12 cellular contexts compared by ENCODE assay signal in the genomic region with DNA sequence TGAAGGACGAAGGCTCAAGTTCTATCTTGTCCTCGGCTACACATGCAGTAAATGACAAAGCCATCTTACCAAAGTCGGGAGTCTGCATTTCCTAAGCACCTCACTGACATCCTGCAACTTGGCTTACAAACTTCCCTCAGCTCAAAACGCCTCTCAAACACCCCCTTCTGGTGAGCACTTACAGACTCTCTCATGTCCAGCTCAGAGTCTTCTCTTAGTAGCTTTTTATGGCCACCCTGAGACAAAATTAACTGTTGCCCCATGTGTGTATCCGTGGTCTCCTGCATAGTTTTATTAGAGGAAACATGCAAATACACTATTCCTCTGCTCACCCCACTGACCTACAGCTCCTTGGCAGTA.
DNase-seq lines count a peak whose midpoint lies in the region; ATAC-seq and TF ChIP-seq lines count a peak whose summit lies in the region.
"Had no signal": no experiment of that assay in that cellular context is flagged by ENCODE, and none has a peak within 500 bp of the region (broad histone marks: within the 10 kb centered on the region; RNA-seq: fewer than 3 reads in every experiment).

No MANE protein-coding gene starts in this region.

- H3K9ac ChIP-seq in colonic mucosa (ENCODE audit: low read depth in 2 of 2, low read length in 2 of 2): no peak overlapping the region

- H3K27ac ChIP-seq in colonic mucosa (no peak overlapping the region), esophagus muscularis mucosa (replicated peaks in 1 of 4) (no peak overlapping the region), adrenal gland (no peak overlapping the region)

- TF ChIP-seq POLR2A in esophagus muscularis mucosa (IDR thresholded peaks at IDR 0.05; ENCODE audit: low read depth) (no peak), adrenal gland (IDR thresholded peaks at IDR 0.05) (no peak)

- H3K4me1 ChIP-seq in HAP-1: no peaks in the 10 kb centered on the region
- H3K4me1 ChIP-seq in colonic mucosa: no peaks in the 10 kb centered on the region
- H3K4me1 ChIP-seq in esophagus muscularis mucosa: no peaks in the 10 kb centered on the region
- no peaks in the 10 kb centered on the region for H3K4me1 ChIP-seq in adrenal gland (replicated peaks in 1 of 2)

- intact Hi-C loops in colonic mucosa (cut with DNase I) (no loop called here), esophagus muscularis mucosa (cut with DNase I) (no loop called here), adrenal gland (cut with DNase I) (no loop called here)

- in situ Hi-C loops in HAP-1 (cut with MboI; ENCODE audit: low sequenced_read_pairs): no loop called here

- WGBS in esophagus muscularis mucosa: 36% methylated on average over 5 of the region's 5 CpGs
- WGBS in adrenal gland, 4 donors: 44 to 87% (median 61%) methylated on average over 5 of the region's 5 CpGs

- no peak overlapping the region for H3K4me3 ChIP-seq in HAP-1
- no peak overlapping the region for H3K4me3 ChIP-seq in colonic mucosa
- H3K4me3 ChIP-seq in esophagus muscularis mucosa: no peak overlapping the region
- H3K4me3 ChIP-seq in adrenal gland: no peak overlapping the region

- H3K9me3 ChIP-seq in HAP-1 (no peaks in the 10 kb centered on the region), colonic mucosa (no peaks in the 10 kb centered on the region), esophagus muscularis mucosa (no peaks in the 10 kb centered on the region), adrenal gland (replicated peaks in 1 of 3) (no peaks in the 10 kb centered on the region)

- H3K27me3 ChIP-seq in HAP-1 (ENCODE audit: low read depth) (no peaks in the 10 kb centered on the region), colonic mucosa (no peaks in the 10 kb centered on the region), esophagus muscularis mucosa (no peaks in the 10 kb centered on the region), adrenal gland (no peaks in the 10 kb centered on the region)

- TF ChIP-seq CTCF in colonic mucosa (IDR thresholded peaks at IDR 0.05): no peak
- TF ChIP-seq CTCF in esophagus muscularis mucosa (IDR thresholded peaks at IDR 0.05): no peak
- TF ChIP-seq CTCF in adrenal gland (IDR thresholded peaks at IDR 0.05): no peak

- peak; percentile 30 for DNase-seq in CMK (ENCODE audit: low read depth)
- DNase-seq in HAP-1 (ENCODE audit: low spot score in 2 of 2): peak; percentile 33 to 46
- DNase-seq in SK-N-DZ (ENCODE audit: low spot score): peak; percentile 2
- peak; percentile 46 for DNase-seq in iPS DF 4.7 (ENCODE audit: extremely low read depth, low spot score)
- DNase-seq in colonic mucosa: no peak
- DNase-seq in esophagus muscularis mucosa (ENCODE audit: extremely low spot score): no peak
- DNase-seq in adrenal gland: no peak
- DNase-seq: CD8-positive, alpha-beta T cell; kidney glomerular epithelial cell; NCI-H2081 treated with DMSO at 0.1 percent for 48 hours; stimulated activated naive CD4-positive, alpha-beta T cell treated with Interleukin-2 at 50 U/mL for 16 hours had no signal

- no peak for ATAC-seq in GM18511 (IDR thresholded peaks at IDR 0.05; ENCODE audit: unreplicated experiment)
- ATAC-seq: CD8-positive, alpha-beta T cell had no signal

- H3K36me3 ChIP-seq in HAP-1 (replicated peaks) (no peaks in the 10 kb centered on the region), colonic mucosa (no peaks in the 10 kb centered on the region), esophagus muscularis mucosa (no peaks in the 10 kb centered on the region), adrenal gland (replicated peaks in 1 of 2) (no peaks in the 10 kb centered on the region)

- TF ChIP-seq EP300 in esophagus muscularis mucosa (IDR thresholded peaks at IDR 0.05): no peak

Comparison
In these comparisons a context has a peak if more than half of its experiments do, and no peak if none do; other contexts are left out.
1. DNase-seq: peak in CMK (single experiment), HAP-1 (2 of 2), SK-N-DZ (single experiment) and iPS DF 4.7 (single experiment); none in colonic mucosa (single experiment), esophagus muscularis mucosa (single experiment) and adrenal gland (0 of 7).